In the genomic region with DNA sequence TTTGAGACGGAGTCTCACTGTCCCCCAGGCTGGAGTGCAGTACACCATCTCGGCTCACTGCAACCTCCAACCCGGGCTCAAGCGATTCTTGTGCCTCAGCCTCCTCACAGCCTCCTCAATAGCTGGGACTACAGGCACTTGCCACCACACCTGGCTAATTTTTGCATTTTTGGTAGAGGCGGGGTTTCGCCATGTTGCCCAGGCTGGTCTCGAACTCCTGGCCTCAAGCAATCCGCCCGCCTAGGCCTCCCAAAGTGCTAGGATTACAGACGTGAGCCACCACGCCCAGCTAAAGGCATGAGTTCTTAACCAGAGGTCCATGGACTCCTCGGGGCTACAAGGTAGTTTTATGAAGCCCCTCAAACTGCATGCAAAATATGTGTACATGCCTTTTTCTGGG, we compare ENCODE assay signal across 1 cellular context.
TF ChIP-seq lines count a peak whose summit lies in the region.

No MANE protein-coding gene starts in this region.

TF ChIP-seq in GM12878, 131 proteins besides CTCF, POLR2A, EP300 and RAD21:
- no peak for TF ChIP-seq PML (IDR thresholded peaks at IDR 0.05; ENCODE audit: low read length)
- no peak for TF ChIP-seq CHD4 (IDR thresholded peaks at IDR 0.05)
- TF ChIP-seq, protein P1, sequence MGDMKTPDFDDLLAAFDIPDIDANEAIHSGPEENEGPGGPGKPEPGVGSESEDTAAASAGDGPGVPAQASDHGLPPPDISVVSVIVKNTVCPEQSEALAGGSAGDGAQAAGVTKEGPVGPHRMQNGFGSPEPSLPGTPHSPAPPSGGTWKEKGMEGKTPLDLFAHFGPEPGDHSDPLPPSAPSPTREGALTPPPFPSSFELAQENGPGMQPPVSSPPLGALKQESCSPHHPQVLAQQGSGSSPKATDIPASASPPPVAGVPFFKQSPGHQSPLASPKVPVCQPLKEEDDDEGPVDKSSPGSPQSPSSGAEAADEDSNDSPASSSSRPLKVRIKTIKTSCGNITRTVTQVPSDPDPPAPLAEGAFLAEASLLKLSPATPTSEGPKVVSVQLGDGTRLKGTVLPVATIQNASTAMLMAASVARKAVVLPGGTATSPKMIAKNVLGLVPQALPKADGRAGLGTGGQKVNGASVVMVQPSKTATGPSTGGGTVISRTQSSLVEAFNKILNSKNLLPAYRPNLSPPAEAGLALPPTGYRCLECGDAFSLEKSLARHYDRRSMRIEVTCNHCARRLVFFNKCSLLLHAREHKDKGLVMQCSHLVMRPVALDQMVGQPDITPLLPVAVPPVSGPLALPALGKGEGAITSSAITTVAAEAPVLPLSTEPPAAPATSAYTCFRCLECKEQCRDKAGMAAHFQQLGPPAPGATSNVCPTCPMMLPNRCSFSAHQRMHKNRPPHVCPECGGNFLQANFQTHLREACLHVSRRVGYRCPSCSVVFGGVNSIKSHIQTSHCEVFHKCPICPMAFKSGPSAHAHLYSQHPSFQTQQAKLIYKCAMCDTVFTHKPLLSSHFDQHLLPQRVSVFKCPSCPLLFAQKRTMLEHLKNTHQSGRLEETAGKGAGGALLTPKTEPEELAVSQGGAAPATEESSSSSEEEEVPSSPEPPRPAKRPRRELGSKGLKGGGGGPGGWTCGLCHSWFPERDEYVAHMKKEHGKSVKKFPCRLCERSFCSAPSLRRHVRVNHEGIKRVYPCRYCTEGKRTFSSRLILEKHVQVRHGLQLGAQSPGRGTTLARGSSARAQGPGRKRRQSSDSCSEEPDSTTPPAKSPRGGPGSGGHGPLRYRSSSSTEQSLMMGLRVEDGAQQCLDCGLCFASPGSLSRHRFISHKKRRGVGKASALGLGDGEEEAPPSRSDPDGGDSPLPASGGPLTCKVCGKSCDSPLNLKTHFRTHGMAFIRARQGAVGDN (IDR thresholded peaks at IDR 0.05) = no peak
- TF ChIP-seq STAT3 (IDR thresholded peaks at IDR 0.05; ENCODE audit: low read depth, low read length) = no peak
- TF ChIP-seq, protein P2, sequence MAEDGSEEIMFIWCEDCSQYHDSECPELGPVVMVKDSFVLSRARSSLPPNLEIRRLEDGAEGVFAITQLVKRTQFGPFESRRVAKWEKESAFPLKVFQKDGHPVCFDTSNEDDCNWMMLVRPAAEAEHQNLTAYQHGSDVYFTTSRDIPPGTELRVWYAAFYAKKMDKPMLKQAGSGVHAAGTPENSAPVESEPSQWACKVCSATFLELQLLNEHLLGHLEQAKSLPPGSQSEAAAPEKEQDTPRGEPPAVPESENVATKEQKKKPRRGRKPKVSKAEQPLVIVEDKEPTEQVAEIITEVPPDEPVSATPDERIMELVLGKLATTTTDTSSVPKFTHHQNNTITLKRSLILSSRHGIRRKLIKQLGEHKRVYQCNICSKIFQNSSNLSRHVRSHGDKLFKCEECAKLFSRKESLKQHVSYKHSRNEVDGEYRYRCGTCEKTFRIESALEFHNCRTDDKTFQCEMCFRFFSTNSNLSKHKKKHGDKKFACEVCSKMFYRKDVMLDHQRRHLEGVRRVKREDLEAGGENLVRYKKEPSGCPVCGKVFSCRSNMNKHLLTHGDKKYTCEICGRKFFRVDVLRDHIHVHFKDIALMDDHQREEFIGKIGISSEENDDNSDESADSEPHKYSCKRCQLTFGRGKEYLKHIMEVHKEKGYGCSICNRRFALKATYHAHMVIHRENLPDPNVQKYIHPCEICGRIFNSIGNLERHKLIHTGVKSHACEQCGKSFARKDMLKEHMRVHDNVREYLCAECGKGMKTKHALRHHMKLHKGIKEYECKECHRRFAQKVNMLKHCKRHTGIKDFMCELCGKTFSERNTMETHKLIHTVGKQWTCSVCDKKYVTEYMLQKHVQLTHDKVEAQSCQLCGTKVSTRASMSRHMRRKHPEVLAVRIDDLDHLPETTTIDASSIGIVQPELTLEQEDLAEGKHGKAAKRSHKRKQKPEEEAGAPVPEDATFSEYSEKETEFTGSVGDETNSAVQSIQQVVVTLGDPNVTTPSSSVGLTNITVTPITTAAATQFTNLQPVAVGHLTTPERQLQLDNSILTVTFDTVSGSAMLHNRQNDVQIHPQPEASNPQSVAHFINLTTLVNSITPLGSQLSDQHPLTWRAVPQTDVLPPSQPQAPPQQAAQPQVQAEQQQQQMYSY (CRISPR knock-in tag; IDR thresholded peaks at IDR 0.05) = no peak
- TF ChIP-seq HDGF (IDR thresholded peaks at IDR 0.05) = no peak
- no peak for TF ChIP-seq YBX1 (IDR thresholded peaks at IDR 0.05)
- TF ChIP-seq WRNIP1 (IDR thresholded peaks at IDR 0.05; ENCODE audit: borderline replicate concordance, low read depth, low read length) = no peak
- TF ChIP-seq SUZ12 (IDR thresholded peaks at IDR 0.05; ENCODE audit: unreplicated experiment) = no peak
- TF ChIP-seq, protein P3, sequence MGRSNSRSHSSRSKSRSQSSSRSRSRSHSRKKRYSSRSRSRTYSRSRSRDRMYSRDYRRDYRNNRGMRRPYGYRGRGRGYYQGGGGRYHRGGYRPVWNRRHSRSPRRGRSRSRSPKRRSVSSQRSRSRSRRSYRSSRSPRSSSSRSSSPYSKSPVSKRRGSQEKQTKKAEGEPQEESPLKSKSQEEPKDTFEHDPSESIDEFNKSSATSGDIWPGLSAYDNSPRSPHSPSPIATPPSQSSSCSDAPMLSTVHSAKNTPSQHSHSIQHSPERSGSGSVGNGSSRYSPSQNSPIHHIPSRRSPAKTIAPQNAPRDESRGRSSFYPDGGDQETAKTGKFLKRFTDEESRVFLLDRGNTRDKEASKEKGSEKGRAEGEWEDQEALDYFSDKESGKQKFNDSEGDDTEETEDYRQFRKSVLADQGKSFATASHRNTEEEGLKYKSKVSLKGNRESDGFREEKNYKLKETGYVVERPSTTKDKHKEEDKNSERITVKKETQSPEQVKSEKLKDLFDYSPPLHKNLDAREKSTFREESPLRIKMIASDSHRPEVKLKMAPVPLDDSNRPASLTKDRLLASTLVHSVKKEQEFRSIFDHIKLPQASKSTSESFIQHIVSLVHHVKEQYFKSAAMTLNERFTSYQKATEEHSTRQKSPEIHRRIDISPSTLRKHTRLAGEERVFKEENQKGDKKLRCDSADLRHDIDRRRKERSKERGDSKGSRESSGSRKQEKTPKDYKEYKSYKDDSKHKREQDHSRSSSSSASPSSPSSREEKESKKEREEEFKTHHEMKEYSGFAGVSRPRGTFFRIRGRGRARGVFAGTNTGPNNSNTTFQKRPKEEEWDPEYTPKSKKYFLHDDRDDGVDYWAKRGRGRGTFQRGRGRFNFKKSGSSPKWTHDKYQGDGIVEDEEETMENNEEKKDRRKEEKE (IDR thresholded peaks at IDR 0.05) = no peak
- no peak for TF ChIP-seq ZNF384 (IDR thresholded peaks at IDR 0.05; ENCODE audit: borderline replicate concordance, low read depth, low read length)
- TF ChIP-seq, protein P4, sequence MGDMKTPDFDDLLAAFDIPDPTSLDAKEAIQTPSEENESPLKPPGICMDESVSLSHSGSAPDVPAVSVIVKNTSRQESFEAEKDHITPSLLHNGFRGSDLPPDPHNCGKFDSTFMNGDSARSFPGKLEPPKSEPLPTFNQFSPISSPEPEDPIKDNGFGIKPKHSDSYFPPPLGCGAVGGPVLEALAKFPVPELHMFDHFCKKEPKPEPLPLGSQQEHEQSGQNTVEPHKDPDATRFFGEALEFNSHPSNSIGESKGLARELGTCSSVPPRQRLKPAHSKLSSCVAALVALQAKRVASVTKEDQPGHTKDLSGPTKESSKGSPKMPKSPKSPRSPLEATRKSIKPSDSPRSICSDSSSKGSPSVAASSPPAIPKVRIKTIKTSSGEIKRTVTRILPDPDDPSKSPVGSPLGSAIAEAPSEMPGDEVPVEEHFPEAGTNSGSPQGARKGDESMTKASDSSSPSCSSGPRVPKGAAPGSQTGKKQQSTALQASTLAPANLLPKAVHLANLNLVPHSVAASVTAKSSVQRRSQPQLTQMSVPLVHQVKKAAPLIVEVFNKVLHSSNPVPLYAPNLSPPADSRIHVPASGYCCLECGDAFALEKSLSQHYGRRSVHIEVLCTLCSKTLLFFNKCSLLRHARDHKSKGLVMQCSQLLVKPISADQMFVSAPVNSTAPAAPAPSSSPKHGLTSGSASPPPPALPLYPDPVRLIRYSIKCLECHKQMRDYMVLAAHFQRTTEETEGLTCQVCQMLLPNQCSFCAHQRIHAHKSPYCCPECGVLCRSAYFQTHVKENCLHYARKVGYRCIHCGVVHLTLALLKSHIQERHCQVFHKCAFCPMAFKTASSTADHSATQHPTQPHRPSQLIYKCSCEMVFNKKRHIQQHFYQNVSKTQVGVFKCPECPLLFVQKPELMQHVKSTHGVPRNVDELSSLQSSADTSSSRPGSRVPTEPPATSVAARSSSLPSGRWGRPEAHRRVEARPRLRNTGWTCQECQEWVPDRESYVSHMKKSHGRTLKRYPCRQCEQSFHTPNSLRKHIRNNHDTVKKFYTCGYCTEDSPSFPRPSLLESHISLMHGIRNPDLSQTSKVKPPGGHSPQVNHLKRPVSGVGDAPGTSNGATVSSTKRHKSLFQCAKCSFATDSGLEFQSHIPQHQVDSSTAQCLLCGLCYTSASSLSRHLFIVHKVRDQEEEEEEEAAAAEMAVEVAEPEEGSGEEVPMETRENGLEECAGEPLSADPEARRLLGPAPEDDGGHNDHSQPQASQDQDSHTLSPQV (IDR thresholded peaks at IDR 0.05) = no peak
